Comparison of ENCODE assay signal across 11 cellular contexts in the genomic region with DNA sequence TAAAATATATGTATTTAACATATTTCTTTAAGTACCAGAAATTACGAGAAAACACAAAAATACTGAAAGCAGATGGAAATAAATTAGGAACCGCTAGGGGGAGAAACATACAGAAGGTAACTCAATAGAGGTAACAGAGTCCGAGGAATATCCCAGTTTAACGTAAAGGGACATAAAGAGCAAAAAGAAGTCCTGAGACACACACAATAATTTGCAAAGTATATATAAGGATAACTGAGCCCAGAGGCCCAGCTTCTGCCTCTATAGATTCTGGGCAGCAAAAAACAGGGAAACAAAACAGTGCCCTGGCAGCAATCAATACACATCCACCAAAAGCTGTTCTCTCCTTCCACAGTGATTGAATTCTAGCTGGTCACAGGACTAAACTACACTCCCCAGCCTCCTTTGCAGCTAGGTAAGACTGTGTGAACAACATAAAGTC. TPM values are rescaled to one million over a fixed set of nuclear protein-coding genes. Genes with fewer than 3 reads are reported as not detected.
DNase-seq lines count a peak whose midpoint lies in the region; ATAC-seq, FAIRE-seq and TF ChIP-seq lines count a peak whose summit lies in the region.
"Had no signal": no experiment of that assay in that cellular context is flagged by ENCODE, and none has a peak within 500 bp of the region (broad histone marks: within the 10 kb centered on the region; RNA-seq: fewer than 3 reads in every experiment).

No MANE protein-coding gene starts in this region.

- DNase-seq in A549 (ENCODE audit: low read depth in 1 of 2, low spot score in 1 of 2) = peak; percentile 15 to 24
- DNase-seq in H9 = no peak
- DNase-seq in brain microvascular endothelial cell = no peak
- peak; percentile 22 for DNase-seq in kidney tubule cell (ENCODE audit: low spot score)
- no peak for DNase-seq in KBM-7
- DNase-seq in stimulated activated naive CD8-positive, alpha-beta T cell treated with anti-CD3 and anti-CD28 coated beads, Interleukin-15, amount 100 ng/mL, for 72 hours = no peak
- no peak for DNase-seq in GDM1 (lab: John Stamatoyannopoulos, UW)
- DNase-seq in NCI-H146 (lab: John Stamatoyannopoulos, UW) = no peak

- H4K8ac ChIP-seq in H9 (replicated peaks; ENCODE audit: insufficient read length, low read depth, low read length) = no peak overlapping the region

- H3K79me1 ChIP-seq in H9 (ENCODE audit: insufficient read depth, low read depth, low read length, poor library complexity, severe bottlenecking) = no peaks in the 10 kb centered on the region

- no peak for TF ChIP-seq POLR2A in A549 (IDR thresholded peaks at IDR 0.05; ENCODE audit: low read length)

- H3K4ac ChIP-seq in H9 (ENCODE audit: low read depth, low read length) = no peak overlapping the region

- CTCF ChIA-PET in A549 (lab: Yijun Ruan, JAX) = interaction anchor here (0.7 to 1.4 kb wide), 3 partner anchors 11 to 850 kb away, joined by 3 read pairs; no protein-coding TSS in a partner anchor

- FAIRE-seq in A549 (lab: Jason Lieb, UNC) = no peak

- H3T11ph ChIP-seq in H9 (ENCODE audit: low read length) = no peak overlapping the region

- no peaks in the 10 kb centered on the region for H3K23me2 ChIP-seq in H9 (ENCODE audit: insufficient read length, low read depth, low read length, poor library complexity, severe bottlenecking)

- POLR2A ChIA-PET in A549 (lab: Yijun Ruan, JAX) = no interaction called here

- H3K27ac ChIP-seq in A549 (no peak overlapping the region), H9 (ENCODE audit: insufficient read length, low read depth, low read length) (no peak overlapping the region), brain microvascular endothelial cell (no peak overlapping the region)

- no peak overlapping the region for H3K18ac ChIP-seq in H9 (ENCODE audit: insufficient read length, low read depth, low read length)

- 0 out of 3 replicates have a peak, but pooled peaks cover 3% of the 10 kb centered on the region for H3K4me1 ChIP-seq in A549
- no peaks in the 10 kb centered on the region for H3K4me1 ChIP-seq in H9 (ENCODE audit: insufficient read depth, low read length)

- no peak overlapping the region for H3K4me3 ChIP-seq in A549
- no peak overlapping the region for H3K4me3 ChIP-seq in brain microvascular endothelial cell (ENCODE audit: low read depth, low read length)
- H3K4me3 ChIP-seq: lung had no signal

- H2BK120ac ChIP-seq in H9 (ENCODE audit: low read depth, low read length, poor library complexity, severe bottlenecking) = no peak overlapping the region

- TF ChIP-seq EP300 in A549 (IDR thresholded peaks at IDR 0.05) = no peak

- H3K23ac ChIP-seq in H9 (ENCODE audit: insufficient read length, low read depth, low read length) = no peak overlapping the region

- H4K5ac ChIP-seq in H9 (ENCODE audit: insufficient read length, low read depth, low read length) = no peak overlapping the region

- no peaks in the 10 kb centered on the region for H3K27me3 Mint-ChIP-seq in H9 (ENCODE audit: low read depth)
- no peaks in the 10 kb centered on the region for H3K27me3 Mint-ChIP-seq in stimulated activated naive CD8-positive, alpha-beta T cell treated with anti-CD3 and anti-CD28 coated beads, Interleukin-15, amount 100 ng/mL, for 72 hours
- H3K27me3 Mint-ChIP-seq: IgD-negative memory B cell; stimulated activated naive CD8-positive, alpha-beta T cell treated with anti-CD3 and anti-CD28 coated beads, Interleukin-15, Interleukin-2, amounts not matched to agents 100 ng/mL and 50 ng/mL, for 24 hours had no signal

- H3K9me3 Mint-ChIP-seq in H9 = no peaks in the 10 kb centered on the region
- no peaks in the 10 kb centered on the region for H3K9me3 Mint-ChIP-seq in stimulated activated naive CD8-positive, alpha-beta T cell treated with anti-CD3 and anti-CD28 coated beads, Interleukin-15, amount 100 ng/mL, for 72 hours
- H3K9me3 Mint-ChIP-seq: IgD-negative memory B cell; stimulated activated naive CD8-positive, alpha-beta T cell treated with anti-CD3 and anti-CD28 coated beads, Interleukin-15, Interleukin-2, amounts not matched to agents 100 ng/mL and 50 ng/mL, for 24 hours had no signal

- 0 out of 5 replicates have a peak, but pooled peaks have one; percentile 21 for TF ChIP-seq RAD21 in A549 (conservative IDR thresholded peaks at IDR 0.05 in 1 of 2, IDR thresholded peaks at IDR 0.05 in 1 of 2)

- no peaks in the 10 kb centered on the region for H3K36me3 ChIP-seq in brain microvascular endothelial cell (replicated peaks)

- no peak overlapping the region for H2BK15ac ChIP-seq in H9 (ENCODE audit: low read depth, low read length)

- H3K9me3 ChIP-seq in A549 (no peaks in the 10 kb centered on the region), H9 (ENCODE audit: control insufficient read depth, low read depth, low read length) (no peaks in the 10 kb centered on the region)

- H3K9ac ChIP-seq in H9 (ENCODE audit: extremely low read depth, insufficient read length, low read length) = no peak overlapping the region

- H3K56ac ChIP-seq in H9 (ENCODE audit: insufficient read length, low read depth, low read length) = no peak overlapping the region

- H2BK20ac ChIP-seq in H9 (ENCODE audit: low read depth, low read length, poor library complexity, severe bottlenecking) = no peak overlapping the region

- no peaks in the 10 kb centered on the region for H3K27me3 ChIP-seq in H9 (ENCODE audit: insufficient read depth, low read length)
- H3K27me3 ChIP-seq in brain microvascular endothelial cell (replicated peaks) = no peaks in the 10 kb centered on the region

- H3K4me1 Mint-ChIP-seq in H9 = no peaks in the 10 kb centered on the region
- peaks cover 7% of the 10 kb centered on the region for H3K4me1 Mint-ChIP-seq in stimulated activated naive CD8-positive, alpha-beta T cell treated with anti-CD3 and anti-CD28 coated beads, Interleukin-15, amount 100 ng/mL, for 72 hours

- TF ChIP-seq CTCF in A549 (IDR thresholded peaks at IDR 0.05) = peak; percentile 53
- peak; percentile 83 for TF ChIP-seq CTCF in H9 (conservative IDR thresholded peaks at IDR 0.05)
- peak; percentile 35 for TF ChIP-seq CTCF in brain microvascular endothelial cell (IDR thresholded peaks at IDR 0.05; ENCODE audit: low read depth, low read length, missing control alignments)

- no peak overlapping the region for H4K91ac ChIP-seq in H9 (ENCODE audit: insufficient read length, low read depth, low read length)

- H3K4me2 ChIP-seq in A549 (peak overlapping the region; percentile 72), H9 (ENCODE audit: insufficient read depth, insufficient read length, low read length) (no peak overlapping the region)

- 0 out of 7 replicates have a peak, but pooled peaks cover 0 to 6% (median 0%) of the 10 kb centered on the region in 3 experiments for H3K36me3 Mint-ChIP-seq in H9 (ENCODE audit: insufficient read depth in 1 of 3, low read depth in 3 of 3)

- in situ Hi-C loops in brain microvascular endothelial cell (cut with HindIII; ENCODE audit: low pct_ligation_motif_present, low sequenced_read_pairs) = no loop called here
- in situ Hi-C loops in KBM-7 (cut with MboI; ENCODE audit: low pct_unique_long_range_greater_than_20kb, low sequenced_read_pairs) = no loop called here

- peak; percentile 68 to 71; a peak in 5 of 6 replicates for ATAC-seq in A549
- ATAC-seq in stimulated activated naive CD8-positive, alpha-beta T cell treated with anti-CD3 and anti-CD28 coated beads, Interleukin-15, amount 100 ng/mL, for 72 hours = no peak

- H3K79me2 ChIP-seq in H9 (ENCODE audit: insufficient read depth, low read length) = no peaks in the 10 kb centered on the region

- H2BK12ac ChIP-seq in H9 (ENCODE audit: insufficient read length, low read depth, low read length) = no peak overlapping the region

- WGBS in A549 (ENCODE audit: missing lambda C conversion rate) = 19% methylated on average over 4 of the region's 4 CpGs
- WGBS in H9 (ENCODE audit: extremely low coverage, insufficient read length, low lambda C conversion rate) = no CpG with 5 or more reads among the region's 4 CpGs

- H2AFZ ChIP-seq in H9 (ENCODE audit: low read length) = no peak overlapping the region

- no peak overlapping the region for H2BK5ac ChIP-seq in H9 (ENCODE audit: insufficient read length, low read length)

- no peak overlapping the region for H2AK5ac ChIP-seq in H9 (ENCODE audit: insufficient read length, low read length)

- peak overlapping the region in 1 of 2 experiments; percentile 33; a peak in 3 of 5 replicates for H3K4me3 Mint-ChIP-seq in H9
- no peak overlapping the region for H3K4me3 Mint-ChIP-seq in stimulated activated naive CD8-positive, alpha-beta T cell treated with anti-CD3 and anti-CD28 coated beads, Interleukin-15, amount 100 ng/mL, for 72 hours
- H3K4me3 Mint-ChIP-seq: IgD-negative memory B cell; stimulated activated naive CD8-positive, alpha-beta T cell treated with anti-CD3 and anti-CD28 coated beads, Interleukin-15, Interleukin-2, amounts not matched to agents 100 ng/mL and 50 ng/mL, for 24 hours had no signal

- no peak overlapping the region for H3K14ac ChIP-seq in H9 (ENCODE audit: insufficient read depth, low read length)

- no peaks in the 10 kb centered on the region for H4K20me1 ChIP-seq in H9 (ENCODE audit: control insufficient read depth, insufficient read depth, insufficient read length)

- H3K27ac Mint-ChIP-seq in H9 = no peak overlapping the region
- H3K27ac Mint-ChIP-seq in stimulated activated naive CD8-positive, alpha-beta T cell treated with anti-CD3 and anti-CD28 coated beads, Interleukin-15, amount 100 ng/mL, for 72 hours = no peak overlapping the region
- H3K27ac Mint-ChIP-seq: IgD-negative memory B cell; stimulated activated naive CD8-positive, alpha-beta T cell treated with anti-CD3 and anti-CD28 coated beads, Interleukin-15, Interleukin-2, amounts not matched to agents 100 ng/mL and 50 ng/mL, for 24 hours had no signal

TF ChIP-seq in A549, 52 proteins besides CTCF, POLR2A, EP300 and RAD21:
- TF ChIP-seq CHD4 (IDR thresholded peaks at IDR 0.05; ENCODE audit: borderline replicate concordance) (no peak), SMC3 (IDR thresholded peaks at IDR 0.05) (peak; percentile 35; the same call in 1 of the 3 replicates)

RNA-seq across cellular contexts. Expression of gene TBC1D32, which starts 15.1 kb away (rescaled TPM):
- polyA plus RNA-seq in A549 (2011; rRNA removed) (4.4 TPM in 2 replicates), A549 (2017; fragmentation: RNase III; extraction: RNeasy Plus Mini Kit Qiagen cat#74134 plus additional on column Dnase treatment) (2.1 to 2.6 TPM (median 2.1 TPM) in 3 replicates)
- 0.71 TPM in 2 replicates for polyA plus RNA-seq in A549 (2012; cell fraction: cytosol; rRNA removed)
- 1.8 and 3.0 TPM in 2 replicates for polyA plus RNA-seq in A549 (2012; cell fraction: nucleus; rRNA removed)
- 4.2 and 4.6 TPM in 2 replicates for polyA minus RNA-seq in A549 (2011; rRNA and poly(A)+ RNA removed)
- total RNA-seq in H9 (2021) = 8.7 and 9.0 TPM in 2 replicates

Comparison
In these comparisons a context has a peak if more than half of its experiments do, and no peak if none do; other contexts are left out.
1. DNase-seq: peak in A549 (2 of 2) and kidney tubule cell (single experiment); none in H9 (single experiment), brain microvascular endothelial cell (single experiment), KBM-7 (single experiment), stimulated activated naive CD8-positive, alpha-beta T cell treated with anti-CD3 and anti-CD28 coated beads, Interleukin-15, amount 100 ng/mL, for 72 hours (0 of 2), GDM1 (single experiment) and NCI-H146 (single experiment).
2. Peak in every context shown above with its lines, with median percentiles within 50 percentile points of each other: CTCF ChIP-seq.